ENCODE assay signal across 34 cellular contexts in genomic region chr17:41724476-41725030, GRCh38. TPM values are rescaled to one million over a fixed set of nuclear protein-coding genes. Genes with fewer than 3 reads are reported as not detected.
DNase-seq lines count a peak whose midpoint lies in the region; TF ChIP-seq lines count a peak whose summit lies in the region.
"Had no signal": no experiment of that assay in that cellular context is flagged by ENCODE, and none has a peak within 500 bp of the region (broad histone marks: within the 10 kb centered on the region; RNA-seq: fewer than 3 reads in every experiment).

No MANE protein-coding gene starts in this region.

- H3K27me3 ChIP-seq in smooth muscle cell (ENCODE audit: low read depth), result no peaks in the 10 kb centered on the region
- no peaks in the 10 kb centered on the region for H3K27me3 ChIP-seq in Caco-2 (replicated peaks; ENCODE audit: control insufficient read depth, insufficient read depth, low read length)
- H3K27me3 ChIP-seq: pancreas, uterus had no signal

- 84% methylated on average over 15 of the region's 15 CpGs for WGBS in smooth muscle cell (ENCODE audit: low lambda C conversion rate)

- DNase-seq in NCI-H345 (lab: John Stamatoyannopoulos, UW) (peak; percentile 44), NCI-H345 treated with DMSO at 0.1 percent for 48 hours (lab: John Stamatoyannopoulos, UW; ENCODE audit: unreplicated experiment) (no peak), NCI-H2196 (lab: John Stamatoyannopoulos, UW; ENCODE audit: unreplicated experiment) (peak; percentile 65), SHP77 (lab: John Stamatoyannopoulos, UW) (peak; percentile 88), NOMO-1 (lab: John Stamatoyannopoulos, UW; ENCODE audit: unreplicated experiment in 2 of 2) (no peak), smooth muscle cell (lab: John Stamatoyannopoulos, UW; ENCODE audit: unreplicated experiment) (no peak), Caco-2 (no peak), hepatic stellate cell (ENCODE audit: low spot score) (no peak)
- DNase-seq: activated CD4-positive, alpha-beta T cell treated with anti-CD3 and anti-CD28 coated beads, Interleukin-2, amount 10 ng/mL, durations not matched to agents 24 days and 14 days; activated effector memory CD4-positive, alpha-beta T cell treated with anti-CD3 and anti-CD28 coated beads, Interleukin-2, amount 50 U/mL, for 16 hours; activated naive CD8-positive, alpha-beta T cell treated with anti-CD3 and anti-CD28 coated beads for 36 hours; activated T-cell treated with anti-CD3 and anti-CD28 coated beads, Interleukin-2, amount 50 U/mL, for 1 hour; aorta; CD4-positive, CD25-positive, alpha-beta regulatory T cell; effector memory CD4-positive, alpha-beta T cell; naive thymus-derived CD8-positive, alpha-beta T cell; NCI-H2081 treated with DMSO at 0.1 percent for 48 hours; OCI-M1; retina; Right ventricle myocardium superior; SW 1271; T-helper 9 cell; uterus; WERI-Rb-1 had no signal

- TF ChIP-seq CTCF in smooth muscle cell (IDR thresholded peaks at IDR 0.05; ENCODE audit: borderline replicate concordance, insufficient read depth, poor library complexity, severe bottlenecking) (no peak), Caco-2 (IDR thresholded peaks at IDR 0.05; ENCODE audit: insufficient read depth in 1 of 2, low read depth in 1 of 2, low read length in 1 of 2, severe bottlenecking in 1 of 2, unreplicated experiment in 1 of 2) (no peak)

- CTCF ChIA-PET in Caco-2 (lab: Charles Lee), result interaction anchor here (1.1 kb wide), 1 partner anchor 29 kb away, joined by 3 read pairs; no protein-coding TSS in a partner anchor

- no peaks in the 10 kb centered on the region for H3F3A ChIP-seq in smooth muscle cell (ENCODE audit: low read depth)

- H3K9me3 ChIP-seq in smooth muscle cell (replicated peaks; ENCODE audit: low read depth), result no peaks in the 10 kb centered on the region
- H3K9me3 ChIP-seq in Caco-2, result no peaks in the 10 kb centered on the region; the same call in 1 of the 2 replicates
- H3K9me3 ChIP-seq: pancreas, thoracic aorta, uterus had no signal

- H3K4me2 ChIP-seq in smooth muscle cell, result no peak overlapping the region
- H3K4me2 ChIP-seq: GM23338 had no signal

- intact Hi-C loops in Caco-2 (cut with micrococcal nuclease; ENCODE audit: unreplicated experiment), result no loop called here

- H3K27ac Mint-ChIP-seq in Caco-2 (ENCODE audit: unreplicated experiment), result no peak overlapping the region
- H3K27ac Mint-ChIP-seq: activated CD4-positive, alpha-beta T cell treated with anti-CD3 and anti-CD28 coated beads, Interleukin-2, amount 10 ng/mL, durations not matched to agents 24 days and 14 days; activated naive CD8-positive, alpha-beta T cell treated with anti-CD3 and anti-CD28 coated beads for 36 hours; GM23338; stimulated activated naive CD8-positive, alpha-beta T cell treated with anti-CD3 and anti-CD28 coated beads, Interleukin-15, Interleukin-2, amounts not matched to agents 100 ng/mL and 50 ng/mL, for 24 hours had no signal

- no peaks in the 10 kb centered on the region for H3K9me3 Mint-ChIP-seq in Caco-2 (ENCODE audit: unreplicated experiment)
- H3K9me3 Mint-ChIP-seq: activated CD4-positive, alpha-beta T cell treated with anti-CD3 and anti-CD28 coated beads, Interleukin-2, amount 10 ng/mL, durations not matched to agents 24 days and 14 days; activated naive CD8-positive, alpha-beta T cell treated with anti-CD3 and anti-CD28 coated beads for 36 hours; CD4-positive, CD25-positive, alpha-beta regulatory T cell; naive thymus-derived CD8-positive, alpha-beta T cell; stimulated activated naive CD8-positive, alpha-beta T cell treated with anti-CD3 and anti-CD28 coated beads, Interleukin-15, Interleukin-2, amounts not matched to agents 100 ng/mL and 50 ng/mL, for 24 hours had no signal

- no peaks in the 10 kb centered on the region for H3K4me1 ChIP-seq in smooth muscle cell (ENCODE audit: low read depth)
- H3K4me1 ChIP-seq in Caco-2, result no peaks in the 10 kb centered on the region
- H3K4me1 ChIP-seq: pancreas, uterus had no signal

- no peak overlapping the region for H3K27ac ChIP-seq in smooth muscle cell (ENCODE audit: low read depth)
- H3K27ac ChIP-seq: coronary artery, pancreas, skin epidermis, thoracic aorta, uterus had no signal

- H3K27me3 Mint-ChIP-seq in Caco-2 (ENCODE audit: insufficient read depth, unreplicated experiment), result no peaks in the 10 kb centered on the region

- H3K4me3 ChIP-seq in smooth muscle cell (no peak overlapping the region), Caco-2 (ENCODE audit: low read depth, low read length) (no peak overlapping the region)
- H3K4me3 ChIP-seq: coronary artery, GM23338, pancreas, skin epidermis, thoracic aorta, uterus had no signal

- no peaks in the 10 kb centered on the region for H3K4me1 Mint-ChIP-seq in Caco-2 (ENCODE audit: low read depth, unreplicated experiment)
- H3K4me1 Mint-ChIP-seq: activated CD4-positive, alpha-beta T cell treated with anti-CD3 and anti-CD28 coated beads, Interleukin-2, amount 10 ng/mL, durations not matched to agents 24 days and 14 days; activated naive CD8-positive, alpha-beta T cell treated with anti-CD3 and anti-CD28 coated beads for 36 hours; CD4-positive, CD25-positive, alpha-beta regulatory T cell; naive thymus-derived CD8-positive, alpha-beta T cell had no signal

- H3K36me3 ChIP-seq in smooth muscle cell (ENCODE audit: low read depth), result no peaks in the 10 kb centered on the region
- H3K36me3 ChIP-seq in Caco-2 (ENCODE audit: control insufficient read depth, insufficient read depth, low read length), result no peaks in the 10 kb centered on the region
- H3K36me3 ChIP-seq: pancreas, thoracic aorta, uterus had no signal

- no peaks in the 10 kb centered on the region for H3K79me2 ChIP-seq in smooth muscle cell (ENCODE audit: low read depth)

- POLR2A ChIA-PET in Caco-2 (lab: Charles Lee), result no interaction called here

- no TSS peak for BruUV-seq in Caco-2 (replicated peaks; lab: Mats Ljungman, UMichigan)

- H3K9ac ChIP-seq in smooth muscle cell (ENCODE audit: low read depth), result no peak overlapping the region

- peaks cover 6% of the 10 kb centered on the region for H3K36me3 Mint-ChIP-seq in Caco-2 (ENCODE audit: insufficient read depth, unreplicated experiment)
- H3K36me3 Mint-ChIP-seq: activated naive CD8-positive, alpha-beta T cell treated with anti-CD3 and anti-CD28 coated beads for 36 hours; CD4-positive, CD25-positive, alpha-beta regulatory T cell; naive thymus-derived CD8-positive, alpha-beta T cell had no signal

- no peaks in the 10 kb centered on the region for H4K20me1 ChIP-seq in smooth muscle cell (ENCODE audit: low read depth)

- no peak overlapping the region for H2AFZ ChIP-seq in smooth muscle cell (ENCODE audit: low read depth)
- H2AFZ ChIP-seq: GM23338 had no signal

- H3K4me3 Mint-ChIP-seq in Caco-2 (ENCODE audit: unreplicated experiment), result no peak overlapping the region
- H3K4me3 Mint-ChIP-seq: activated CD4-positive, alpha-beta T cell treated with anti-CD3 and anti-CD28 coated beads, Interleukin-2, amount 10 ng/mL, durations not matched to agents 24 days and 14 days; activated naive CD8-positive, alpha-beta T cell treated with anti-CD3 and anti-CD28 coated beads for 36 hours; CD4-positive, CD25-positive, alpha-beta regulatory T cell; GM23338; naive thymus-derived CD8-positive, alpha-beta T cell; stimulated activated naive CD8-positive, alpha-beta T cell treated with anti-CD3 and anti-CD28 coated beads, Interleukin-15, Interleukin-2, amounts not matched to agents 100 ng/mL and 50 ng/mL, for 24 hours had no signal

RNA-seq across cellular contexts. Expression of gene HAP1, which starts 9.9 kb away (rescaled TPM):
- total RNA-seq in smooth muscle cell (0.04 and 0.36 TPM in 2 replicates), Caco-2 (2022) (3.2 and 3.3 TPM in 2 replicates)
- polyA plus RNA-seq in smooth muscle cell, result 0.54 and 0.73 TPM in 2 replicates
- total RNA-seq: Right ventricle myocardium superior had no signal
- polyA plus RNA-seq: aorta; naive thymus-derived CD8-positive, alpha-beta T cell had no signal

RNA-seq across cellular contexts. Expression of gene GAST, which starts 12.4 kb away (rescaled TPM):
- total RNA-seq in smooth muscle cell (not detected in 2 replicates), Caco-2 (2022) (0.75 TPM in 1 of 2 replicates, not detected in the other)
- 1.2 TPM in 1 of 2 replicates, not detected in the other for polyA plus RNA-seq in smooth muscle cell
- total RNA-seq: activated CD4-positive, alpha-beta T cell treated with anti-CD3 and anti-CD28 coated beads, Interleukin-2, amount 10 ng/mL, durations not matched to agents 24 days and 14 days; activated CD8-positive, alpha-beta memory T cell treated with anti-CD3 and anti-CD28 coated beads for 36 hours; activated naive CD8-positive, alpha-beta T cell treated with anti-CD3 and anti-CD28 coated beads for 36 hours; aorta; cardiac septum; CD4-positive, CD25-positive, alpha-beta regulatory T cell; epithelial cell of proximal tubule; GM23338; lower leg skin; naive thymus-derived CD8-positive, alpha-beta T cell; pancreas; Right ventricle myocardium superior; thoracic aorta; uterus had no signal
- polyA plus RNA-seq: aorta; CD4-positive, CD25-positive, alpha-beta regulatory T cell; GM23338; naive thymus-derived CD8-positive, alpha-beta T cell; pancreas had no signal

RNA-seq across cellular contexts. Expression of gene EIF1, which starts 35.9 kb away (rescaled TPM):
- total RNA-seq in smooth muscle cell (300 and 360 TPM in 2 replicates), Caco-2 (2022) (759 and 783 TPM in 2 replicates)
- 1,301 and 1,372 TPM in 2 replicates for polyA plus RNA-seq in smooth muscle cell

Comparison
In these comparisons a context has a peak if more than half of its experiments do, and no peak if none do; other contexts are left out.
1. DNase-seq: peak in NCI-H345 (single experiment), NCI-H2196 (single experiment) and SHP77 (2 of 2); none in NCI-H345 treated with DMSO at 0.1 percent for 48 hours (single experiment), NOMO-1 (0 of 2), smooth muscle cell (single experiment), Caco-2 (0 of 2) and hepatic stellate cell (single experiment).